ENCODE assay signal across 3 cellular contexts in the genomic region with DNA sequence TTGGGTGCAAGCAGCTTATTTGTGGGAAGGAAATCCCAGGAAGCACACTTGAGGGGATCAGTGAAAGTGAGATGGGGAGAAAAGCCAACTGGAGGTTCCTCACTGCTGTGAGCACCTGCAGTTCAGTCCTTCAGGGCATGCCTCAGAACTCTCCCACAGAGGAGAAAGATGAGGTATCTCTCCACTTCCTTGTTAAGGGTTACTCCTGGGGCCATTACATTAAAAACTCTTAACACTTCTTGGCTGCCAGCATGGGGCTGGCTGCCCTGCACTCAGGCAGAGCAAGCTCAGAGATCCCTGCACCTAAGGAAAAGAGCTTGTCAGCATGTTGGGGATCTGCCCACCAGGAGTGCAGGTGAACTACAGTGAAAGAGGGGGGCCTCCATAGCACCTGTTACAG.
TF ChIP-seq lines count a peak whose summit lies in the region.

No MANE protein-coding gene starts in this region.

TF ChIP-seq in SK-N-SH, 30 proteins besides CTCF, POLR2A, EP300 and RAD21:
- TF ChIP-seq SMC3 (IDR thresholded peaks at IDR 0.05; ENCODE audit: low read depth, low read length) (no peak), YY1 (IDR thresholded peaks at IDR 0.05; ENCODE audit: low read depth) (no peak), FOXJ3 (CRISPR knock-in tag; IDR thresholded peaks at IDR 0.05) (no peak), JUND (IDR thresholded peaks at IDR 0.05) (no peak), RCOR1 (IDR thresholded peaks at IDR 0.05; ENCODE audit: low read length) (no peak), TAF1 (IDR thresholded peaks at IDR 0.05; ENCODE audit: borderline replicate concordance, low read depth, low read length) (no peak), POLR2AphosphoS5 (IDR thresholded peaks at IDR 0.05; ENCODE audit: low read depth, low read length) (no peak), NFIC (IDR thresholded peaks at IDR 0.05; ENCODE audit: borderline replicate concordance) (no peak), CHD2 (IDR thresholded peaks at IDR 0.05; ENCODE audit: low read length, partially characterized antibody) (no peak), GATA2 (CRISPR knock-in tag; IDR thresholded peaks at IDR 0.05) (no peak)
- TF ChIP-seq, protein P1, sequence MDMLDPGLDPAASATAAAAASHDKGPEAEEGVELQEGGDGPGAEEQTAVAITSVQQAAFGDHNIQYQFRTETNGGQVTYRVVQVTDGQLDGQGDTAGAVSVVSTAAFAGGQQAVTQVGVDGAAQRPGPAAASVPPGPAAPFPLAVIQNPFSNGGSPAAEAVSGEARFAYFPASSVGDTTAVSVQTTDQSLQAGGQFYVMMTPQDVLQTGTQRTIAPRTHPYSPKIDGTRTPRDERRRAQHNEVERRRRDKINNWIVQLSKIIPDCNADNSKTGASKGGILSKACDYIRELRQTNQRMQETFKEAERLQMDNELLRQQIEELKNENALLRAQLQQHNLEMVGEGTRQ (IDR thresholded peaks at IDR 0.05; ENCODE audit: borderline replicate concordance, low read depth, low read length), result no peak
- TF ChIP-seq, protein P2, sequence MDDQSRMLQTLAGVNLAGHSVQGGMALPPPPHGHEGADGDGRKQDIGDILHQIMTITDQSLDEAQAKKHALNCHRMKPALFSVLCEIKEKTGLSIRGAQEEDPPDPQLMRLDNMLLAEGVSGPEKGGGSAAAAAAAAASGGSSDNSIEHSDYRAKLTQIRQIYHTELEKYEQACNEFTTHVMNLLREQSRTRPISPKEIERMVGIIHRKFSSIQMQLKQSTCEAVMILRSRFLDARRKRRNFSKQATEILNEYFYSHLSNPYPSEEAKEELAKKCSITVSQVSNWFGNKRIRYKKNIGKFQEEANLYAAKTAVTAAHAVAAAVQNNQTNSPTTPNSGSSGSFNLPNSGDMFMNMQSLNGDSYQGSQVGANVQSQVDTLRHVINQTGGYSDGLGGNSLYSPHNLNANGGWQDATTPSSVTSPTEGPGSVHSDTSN (IDR thresholded peaks at IDR 0.05), result no peak
- TF ChIP-seq, protein P3, sequence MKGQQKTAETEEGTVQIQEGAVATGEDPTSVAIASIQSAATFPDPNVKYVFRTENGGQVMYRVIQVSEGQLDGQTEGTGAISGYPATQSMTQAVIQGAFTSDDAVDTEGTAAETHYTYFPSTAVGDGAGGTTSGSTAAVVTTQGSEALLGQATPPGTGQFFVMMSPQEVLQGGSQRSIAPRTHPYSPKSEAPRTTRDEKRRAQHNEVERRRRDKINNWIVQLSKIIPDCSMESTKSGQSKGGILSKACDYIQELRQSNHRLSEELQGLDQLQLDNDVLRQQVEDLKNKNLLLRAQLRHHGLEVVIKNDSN (IDR thresholded peaks at IDR 0.05; ENCODE audit: borderline replicate concordance, low read depth), result no peak

TF ChIP-seq in SK-N-SH treated with all-trans-retinoic acid at 6 μM for 48 hours, 23 proteins besides CTCF, POLR2A, EP300 and RAD21 (continues in another document):
- TF ChIP-seq ISL1 (CRISPR knock-in tag; IDR thresholded peaks at IDR 0.05) (no peak), ZNF565 (CRISPR knock-in tag; conservative IDR thresholded peaks at IDR 0.05; ENCODE audit: low read depth) (no peak), ZFP3 (CRISPR knock-in tag; IDR thresholded peaks at IDR 0.05) (no peak), ZC3H10 (CRISPR knock-in tag; IDR thresholded peaks at IDR 0.05) (no peak), ARNTL (CRISPR knock-in tag; IDR thresholded peaks at IDR 0.05; ENCODE audit: borderline replicate concordance, low read depth) (no peak), TOX (CRISPR knock-in tag; IDR thresholded peaks at IDR 0.05; ENCODE audit: borderline replicate concordance) (no peak), OSR1 (CRISPR knock-in tag; IDR thresholded peaks at IDR 0.05) (no peak), PPARA (CRISPR knock-in tag; IDR thresholded peaks at IDR 0.05; ENCODE audit: borderline replicate concordance) (no peak), ZNF70 (CRISPR knock-in tag; IDR thresholded peaks at IDR 0.05) (no peak), ESRRG (CRISPR knock-in tag; IDR thresholded peaks at IDR 0.05) (no peak), ZNF8 (CRISPR knock-in tag; IDR thresholded peaks at IDR 0.05) (no peak), GLIS3 (CRISPR knock-in tag; IDR thresholded peaks at IDR 0.05) (no peak), TCF4 (CRISPR knock-in tag; IDR thresholded peaks at IDR 0.05; ENCODE audit: borderline replicate concordance) (no peak), ZFP30 (CRISPR knock-in tag; IDR thresholded peaks at IDR 0.05) (no peak)
- TF ChIP-seq, protein P4, sequence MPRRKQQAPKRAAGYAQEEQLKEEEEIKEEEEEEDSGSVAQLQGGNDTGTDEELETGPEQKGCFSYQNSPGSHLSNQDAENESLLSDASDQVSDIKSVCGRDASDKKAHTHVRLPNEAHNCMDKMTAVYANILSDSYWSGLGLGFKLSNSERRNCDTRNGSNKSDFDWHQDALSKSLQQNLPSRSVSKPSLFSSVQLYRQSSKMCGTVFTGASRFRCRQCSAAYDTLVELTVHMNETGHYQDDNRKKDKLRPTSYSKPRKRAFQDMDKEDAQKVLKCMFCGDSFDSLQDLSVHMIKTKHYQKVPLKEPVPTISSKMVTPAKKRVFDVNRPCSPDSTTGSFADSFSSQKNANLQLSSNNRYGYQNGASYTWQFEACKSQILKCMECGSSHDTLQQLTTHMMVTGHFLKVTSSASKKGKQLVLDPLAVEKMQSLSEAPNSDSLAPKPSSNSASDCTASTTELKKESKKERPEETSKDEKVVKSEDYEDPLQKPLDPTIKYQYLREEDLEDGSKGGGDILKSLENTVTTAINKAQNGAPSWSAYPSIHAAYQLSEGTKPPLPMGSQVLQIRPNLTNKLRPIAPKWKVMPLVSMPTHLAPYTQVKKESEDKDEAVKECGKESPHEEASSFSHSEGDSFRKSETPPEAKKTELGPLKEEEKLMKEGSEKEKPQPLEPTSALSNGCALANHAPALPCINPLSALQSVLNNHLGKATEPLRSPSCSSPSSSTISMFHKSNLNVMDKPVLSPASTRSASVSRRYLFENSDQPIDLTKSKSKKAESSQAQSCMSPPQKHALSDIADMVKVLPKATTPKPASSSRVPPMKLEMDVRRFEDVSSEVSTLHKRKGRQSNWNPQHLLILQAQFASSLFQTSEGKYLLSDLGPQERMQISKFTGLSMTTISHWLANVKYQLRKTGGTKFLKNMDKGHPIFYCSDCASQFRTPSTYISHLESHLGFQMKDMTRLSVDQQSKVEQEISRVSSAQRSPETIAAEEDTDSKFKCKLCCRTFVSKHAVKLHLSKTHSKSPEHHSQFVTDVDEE (CRISPR knock-in tag; IDR thresholded peaks at IDR 0.05), result no peak
- TF ChIP-seq, protein P5, sequence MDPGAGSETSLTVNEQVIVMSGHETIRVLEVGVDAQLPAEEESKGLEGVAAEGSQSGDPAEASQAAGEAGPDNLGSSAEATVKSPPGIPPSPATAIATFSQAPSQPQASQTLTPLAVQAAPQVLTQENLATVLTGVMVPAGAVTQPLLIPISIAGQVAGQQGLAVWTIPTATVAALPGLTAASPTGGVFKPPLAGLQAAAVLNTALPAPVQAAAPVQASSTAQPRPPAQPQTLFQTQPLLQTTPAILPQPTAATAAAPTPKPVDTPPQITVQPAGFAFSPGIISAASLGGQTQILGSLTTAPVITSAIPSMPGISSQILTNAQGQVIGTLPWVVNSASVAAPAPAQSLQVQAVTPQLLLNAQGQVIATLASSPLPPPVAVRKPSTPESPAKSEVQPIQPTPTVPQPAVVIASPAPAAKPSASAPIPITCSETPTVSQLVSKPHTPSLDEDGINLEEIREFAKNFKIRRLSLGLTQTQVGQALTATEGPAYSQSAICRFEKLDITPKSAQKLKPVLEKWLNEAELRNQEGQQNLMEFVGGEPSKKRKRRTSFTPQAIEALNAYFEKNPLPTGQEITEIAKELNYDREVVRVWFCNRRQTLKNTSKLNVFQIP (CRISPR knock-in tag; IDR thresholded peaks at IDR 0.05; ENCODE audit: borderline replicate concordance, low read depth), result no peak
- TF ChIP-seq, protein P6, sequence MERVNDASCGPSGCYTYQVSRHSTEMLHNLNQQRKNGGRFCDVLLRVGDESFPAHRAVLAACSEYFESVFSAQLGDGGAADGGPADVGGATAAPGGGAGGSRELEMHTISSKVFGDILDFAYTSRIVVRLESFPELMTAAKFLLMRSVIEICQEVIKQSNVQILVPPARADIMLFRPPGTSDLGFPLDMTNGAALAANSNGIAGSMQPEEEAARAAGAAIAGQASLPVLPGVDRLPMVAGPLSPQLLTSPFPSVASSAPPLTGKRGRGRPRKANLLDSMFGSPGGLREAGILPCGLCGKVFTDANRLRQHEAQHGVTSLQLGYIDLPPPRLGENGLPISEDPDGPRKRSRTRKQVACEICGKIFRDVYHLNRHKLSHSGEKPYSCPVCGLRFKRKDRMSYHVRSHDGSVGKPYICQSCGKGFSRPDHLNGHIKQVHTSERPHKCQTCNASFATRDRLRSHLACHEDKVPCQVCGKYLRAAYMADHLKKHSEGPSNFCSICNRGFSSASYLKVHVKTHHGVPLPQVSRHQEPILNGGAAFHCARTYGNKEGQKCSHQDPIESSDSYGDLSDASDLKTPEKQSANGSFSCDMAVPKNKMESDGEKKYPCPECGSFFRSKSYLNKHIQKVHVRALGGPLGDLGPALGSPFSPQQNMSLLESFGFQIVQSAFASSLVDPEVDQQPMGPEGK (CRISPR knock-in tag; IDR thresholded peaks at IDR 0.05; ENCODE audit: borderline replicate concordance), result no peak

TF ChIP-seq in HepG2, 621 proteins besides CTCF, POLR2A, EP300 and RAD21:
- TF ChIP-seq, protein P7, sequence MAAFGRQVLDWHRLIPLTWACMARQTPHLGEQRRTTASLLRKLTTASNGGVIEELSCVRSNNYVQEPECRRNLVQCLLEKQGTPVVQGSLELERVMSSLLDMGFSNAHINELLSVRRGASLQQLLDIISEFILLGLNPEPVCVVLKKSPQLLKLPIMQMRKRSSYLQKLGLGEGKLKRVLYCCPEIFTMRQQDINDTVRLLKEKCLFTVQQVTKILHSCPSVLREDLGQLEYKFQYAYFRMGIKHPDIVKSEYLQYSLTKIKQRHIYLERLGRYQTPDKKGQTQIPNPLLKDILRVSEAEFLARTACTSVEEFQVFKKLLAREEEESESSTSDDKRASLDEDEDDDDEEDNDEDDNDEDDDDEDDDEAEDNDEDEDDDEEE (CRISPR knock-in tag; IDR thresholded peaks at IDR 0.05), result no peak
TF ChIP-seq in HepG2: peak in this region for 0.
